In the genomic region with DNA sequence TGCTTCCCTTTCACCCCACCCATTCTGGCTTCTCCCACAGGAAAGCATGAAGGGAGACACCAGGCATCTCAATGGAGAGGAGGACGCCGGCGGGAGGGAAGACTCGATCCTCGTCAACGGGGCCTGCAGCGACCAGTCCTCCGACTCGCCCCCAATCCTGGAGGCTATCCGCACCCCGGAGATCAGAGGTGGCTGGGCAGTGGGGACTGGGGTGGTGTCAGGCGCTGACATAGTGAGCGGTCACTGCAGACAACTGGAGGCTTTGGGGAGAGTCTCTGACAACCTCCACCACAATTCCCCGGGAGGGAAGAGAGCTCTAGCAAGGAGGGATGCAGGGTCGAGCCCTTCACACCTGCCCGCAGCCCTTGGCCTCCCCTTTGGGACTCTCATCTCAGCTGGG, we compare ENCODE assay signal across 20 cellular contexts.
"Had no signal": no experiment of that assay in that cellular context is flagged by ENCODE, and none has a peak within 500 bp of the region (broad histone marks: within the 10 kb centered on the region; RNA-seq: fewer than 3 reads in every experiment).

No MANE protein-coding gene starts in this region.

- ATAC-seq: activated CD4-positive, alpha-beta T cell treated with anti-CD3 and anti-CD28 coated beads for 36 hours; left lobe of liver; stimulated activated naive B cell treated with anti-CD40 and anti-IgM and Interleukin-4, amounts not matched to agents 10 μg/mL and 1 μg/mL and 100 μg/mL, for 72 hours had no signal

- H3K36me3 ChIP-seq: breast epithelium, colonic mucosa, transverse colon had no signal

- DNase-seq: activated B cell treated with CpG ODN at 0.5 μM for 24 hours; activated CD4-positive, alpha-beta T cell treated with anti-CD3 and anti-CD28 coated beads for 36 hours; activated CD4-positive, alpha-beta T cell treated with anti-CD3 and anti-CD28 coated beads, Interleukin-2, amount 50 U/mL, for 4 hours; activated naive CD4-positive, alpha-beta T cell treated with Interleukin-2 at 50 U/mL for 16 hours; activated naive CD8-positive, alpha-beta T cell treated with anti-CD3 and anti-CD28 coated beads for 36 hours; activated T-cell treated with anti-CD3 and anti-CD28 coated beads, Interleukin-2, amount 50 U/mL, for 48 hours; colonic mucosa; foreskin fibroblast; immature natural killer cell; sigmoid colon; stimulated activated CD4-positive, alpha-beta T cell treated with anti-CD3 and anti-CD28 coated beads, Interleukin-15, amount 100 ng/mL, for 24 hours; stimulated activated naive B cell treated with anti-CD40 and anti-IgM and Interleukin-4, amounts not matched to agents 10 μg/mL and 1 μg/mL and 100 μg/mL, for 72 hours; T1000; transverse colon had no signal

- H3K4me3 ChIP-seq: breast epithelium, colonic mucosa, lung, sigmoid colon, smooth muscle cell, transverse colon had no signal

- FAIRE-seq: endometrium, urothelium cell line had no signal

- H3K27me3 ChIP-seq: breast epithelium, colonic mucosa, sigmoid colon, transverse colon had no signal

- H3K9me3 ChIP-seq: breast epithelium, colonic mucosa, sigmoid colon, transverse colon had no signal

- H3K27ac ChIP-seq: breast epithelium, colonic mucosa, sigmoid colon, transverse colon had no signal

- H3K4me1 ChIP-seq: colonic mucosa had no signal
